19 cellular contexts compared by ENCODE assay signal in genomic region chr10:27355918-27356573, GRCh38.
DNase-seq lines count a peak whose midpoint lies in the region; ATAC-seq, FAIRE-seq and TF ChIP-seq lines count a peak whose summit lies in the region.
"Had no signal": no experiment of that assay in that cellular context is flagged by ENCODE, and none has a peak within 500 bp of the region (broad histone marks: within the 10 kb centered on the region; RNA-seq: fewer than 3 reads in every experiment).

No MANE protein-coding gene starts in this region.

- TF ChIP-seq RAD21 in A549 (conservative IDR thresholded peaks at IDR 0.05 in 1 of 2, IDR thresholded peaks at IDR 0.05 in 1 of 2): peak; percentile 16 to 34; a peak in 2 of 5 replicates

- H3K9me3 ChIP-seq in A549: no peaks in the 10 kb centered on the region
- no peaks in the 10 kb centered on the region for H3K9me3 ChIP-seq in Loucy (ENCODE audit: insufficient read depth, low read depth, low read length)
- H3K9me3 ChIP-seq: testis had no signal

- H3K27me3 Mint-ChIP-seq in Calu3 (ENCODE audit: unreplicated experiment): no peaks in the 10 kb centered on the region

- peak in 1 of 2 experiments; percentile 16 for DNase-seq in A549 (ENCODE audit: low read depth in 1 of 2, low spot score in 1 of 2)
- peak; percentile 32 for DNase-seq in Calu3
- DNase-seq in cardiac fibroblast (ENCODE audit: low read depth in 2 of 2): no peak
- no peak for DNase-seq in SHP77 (lab: John Stamatoyannopoulos, UW)
- no peak for DNase-seq in AG20443 (ENCODE audit: low spot score)
- no peak for DNase-seq in NCI-H1436 (lab: John Stamatoyannopoulos, UW)
- DNase-seq: activated CD4-positive, alpha-beta memory T cell treated with anti-CD3 and anti-CD28 coated beads for 36 hours; activated naive CD8-positive, alpha-beta T cell treated with anti-CD3 and anti-CD28 coated beads for 36 hours; activated T-cell treated with anti-CD3 and anti-CD28 coated beads, Interleukin-2, amount 50 U/mL, for 1 hour; IMR-90; natural killer cell; NCI-H1092 treated with DMSO at 0.1 percent for 48 hours; NCI-H526; small intestine; stimulated activated CD4-positive, alpha-beta T cell treated with anti-CD3 and anti-CD28 coated beads, Interleukin-4, amount 100 ng/mL, for 4 hours; stimulated activated CD8-positive, alpha-beta memory T cell treated with anti-CD3 and anti-CD28 coated beads, Interleukin-4, amount 100 ng/mL, for 48 hours; testis had no signal

- no peaks in the 10 kb centered on the region for H3K9me2 ChIP-seq in Loucy (replicated peaks; ENCODE audit: low read depth, low read length)

- no peaks in the 10 kb centered on the region for H3F3A ChIP-seq in Loucy (ENCODE audit: low read depth)

- CTCF ChIA-PET in A549 (lab: Yijun Ruan, JAX): interaction anchor here (0.7 kb wide), 1 partner anchor 120 kb away, joined by 3 read pairs; no protein-coding TSS in a partner anchor
- CTCF ChIA-PET in Calu3 (lab: Charles Lee): no interaction called here

- H4K20me1 ChIP-seq in Loucy (ENCODE audit: insufficient read depth, low read length, poor library complexity, severe bottlenecking): no peaks in the 10 kb centered on the region

- POLR2A ChIA-PET in A549 (lab: Yijun Ruan, JAX): no interaction called here

- no peaks in the 10 kb centered on the region for H3K36me3 Mint-ChIP-seq in Calu3 (ENCODE audit: insufficient read depth, unreplicated experiment)
- H3K36me3 Mint-ChIP-seq: activated CD4-positive, alpha-beta memory T cell treated with anti-CD3 and anti-CD28 coated beads for 36 hours; activated naive CD8-positive, alpha-beta T cell treated with anti-CD3 and anti-CD28 coated beads for 36 hours; natural killer cell had no signal

- BruUV-seq in Calu3 (replicated peaks; lab: Mats Ljungman, UMichigan): no TSS peak

- no peaks in the 10 kb centered on the region for H3K27me3 ChIP-seq in Loucy (ENCODE audit: insufficient read depth, low read length, poor library complexity, severe bottlenecking)
- H3K27me3 ChIP-seq: testis had no signal

- no peak for TF ChIP-seq POLR2A in A549 (IDR thresholded peaks at IDR 0.05; ENCODE audit: low read length)

- intact Hi-C loops in Calu3 (cut with micrococcal nuclease; ENCODE audit: unreplicated experiment): no loop called here

- no peak for FAIRE-seq in A549 (lab: Jason Lieb, UNC)
- FAIRE-seq: small intestine had no signal

- H3K4me1 Mint-ChIP-seq in Calu3 (ENCODE audit: low read depth, unreplicated experiment): no peaks in the 10 kb centered on the region

- TF ChIP-seq CTCF in A549 (IDR thresholded peaks at IDR 0.05): no peak
- no peak for TF ChIP-seq CTCF in Calu3 (IDR thresholded peaks at IDR 0.05; ENCODE audit: unreplicated experiment)
- peak; percentile 36; the same call in 1 of the 2 replicates for TF ChIP-seq CTCF in Loucy (conservative IDR thresholded peaks at IDR 0.05; ENCODE audit: low read length)
- peak; percentile 4 for TF ChIP-seq CTCF in cardiac fibroblast (IDR thresholded peaks at IDR 0.05; ENCODE audit: low read depth, low read length)

- peak in 1 of 2 experiments; percentile 60; a peak in 2 of 6 replicates for ATAC-seq in A549
- ATAC-seq in HG03159 (IDR thresholded peaks at IDR 0.05; ENCODE audit: unreplicated experiment): no peak
- ATAC-seq: natural killer cell had no signal

- no peak overlapping the region for H3K4me3 Mint-ChIP-seq in Calu3 (ENCODE audit: low read depth, unreplicated experiment)
- H3K4me3 Mint-ChIP-seq: activated CD4-positive, alpha-beta memory T cell treated with anti-CD3 and anti-CD28 coated beads for 36 hours; activated naive CD8-positive, alpha-beta T cell treated with anti-CD3 and anti-CD28 coated beads for 36 hours; natural killer cell had no signal

- H3K9me3 Mint-ChIP-seq in Calu3 (ENCODE audit: low read depth, unreplicated experiment): no peaks in the 10 kb centered on the region
- H3K9me3 Mint-ChIP-seq: activated CD4-positive, alpha-beta memory T cell treated with anti-CD3 and anti-CD28 coated beads for 36 hours; activated naive CD8-positive, alpha-beta T cell treated with anti-CD3 and anti-CD28 coated beads for 36 hours; natural killer cell had no signal

- WGBS in A549 (ENCODE audit: missing lambda C conversion rate): 80% methylated on average over 7 of the region's 7 CpGs

- no peak overlapping the region for H2AFZ ChIP-seq in Loucy (ENCODE audit: low read length)

- H3K36me3 ChIP-seq in Loucy (ENCODE audit: insufficient read depth, low read length): no peaks in the 10 kb centered on the region

- no peak overlapping the region for H3K27ac ChIP-seq in A549
- H3K27ac ChIP-seq: testis had no signal

- no peak overlapping the region for H3K9ac ChIP-seq in Loucy (ENCODE audit: low read depth, low read length, poor library complexity, severe bottlenecking)

- no peak for TF ChIP-seq EP300 in A549 (IDR thresholded peaks at IDR 0.05)

- H3K4me1 ChIP-seq in A549: no peaks in the 10 kb centered on the region
- no peaks in the 10 kb centered on the region for H3K4me1 ChIP-seq in Loucy (ENCODE audit: insufficient read depth, low read length, poor library complexity, severe bottlenecking)
- H3K4me1 ChIP-seq: testis had no signal

- H3K4me2 ChIP-seq in A549 (no peak overlapping the region), Loucy (ENCODE audit: low read depth, low read length, poor library complexity, severe bottlenecking) (no peak overlapping the region)

- no peak overlapping the region for H3K27ac Mint-ChIP-seq in Calu3 (ENCODE audit: unreplicated experiment)
- H3K27ac Mint-ChIP-seq: activated CD4-positive, alpha-beta memory T cell treated with anti-CD3 and anti-CD28 coated beads for 36 hours; activated naive CD8-positive, alpha-beta T cell treated with anti-CD3 and anti-CD28 coated beads for 36 hours; natural killer cell had no signal

- no peaks in the 10 kb centered on the region for H3K79me2 ChIP-seq in Loucy (ENCODE audit: insufficient read depth, low read length)

- H3K4me3 ChIP-seq in A549 (no peak overlapping the region), Loucy (ENCODE audit: low read length, poor library complexity, severe bottlenecking) (no peak overlapping the region), cardiac fibroblast (replicated peaks in 1 of 2; ENCODE audit: low read depth in 2 of 2, low read length in 2 of 2) (no peak overlapping the region)
- H3K4me3 ChIP-seq: testis had no signal

TF ChIP-seq in A549, 52 proteins besides CTCF, POLR2A, EP300 and RAD21:
- no peak for TF ChIP-seq ZC3H11A (IDR thresholded peaks at IDR 0.05)
- TF ChIP-seq E2F6 (IDR thresholded peaks at IDR 0.05; ENCODE audit: borderline replicate concordance, low read depth): no peak
- no peak for TF ChIP-seq POLR2AphosphoS2 (conservative IDR thresholded peaks at IDR 0.05; ENCODE audit: low read length)
- no peak for TF ChIP-seq EHMT2 (IDR thresholded peaks at IDR 0.05; ENCODE audit: low read depth)

Comparison
In these comparisons a context has a peak if more than half of its experiments do, and no peak if none do; other contexts are left out.
1. CTCF ChIP-seq: peak in Loucy (single experiment) and cardiac fibroblast (single experiment); none in A549 (single experiment) and Calu3 (single experiment).